ENCODE assay signal across 1 cellular context in the genomic region with DNA sequence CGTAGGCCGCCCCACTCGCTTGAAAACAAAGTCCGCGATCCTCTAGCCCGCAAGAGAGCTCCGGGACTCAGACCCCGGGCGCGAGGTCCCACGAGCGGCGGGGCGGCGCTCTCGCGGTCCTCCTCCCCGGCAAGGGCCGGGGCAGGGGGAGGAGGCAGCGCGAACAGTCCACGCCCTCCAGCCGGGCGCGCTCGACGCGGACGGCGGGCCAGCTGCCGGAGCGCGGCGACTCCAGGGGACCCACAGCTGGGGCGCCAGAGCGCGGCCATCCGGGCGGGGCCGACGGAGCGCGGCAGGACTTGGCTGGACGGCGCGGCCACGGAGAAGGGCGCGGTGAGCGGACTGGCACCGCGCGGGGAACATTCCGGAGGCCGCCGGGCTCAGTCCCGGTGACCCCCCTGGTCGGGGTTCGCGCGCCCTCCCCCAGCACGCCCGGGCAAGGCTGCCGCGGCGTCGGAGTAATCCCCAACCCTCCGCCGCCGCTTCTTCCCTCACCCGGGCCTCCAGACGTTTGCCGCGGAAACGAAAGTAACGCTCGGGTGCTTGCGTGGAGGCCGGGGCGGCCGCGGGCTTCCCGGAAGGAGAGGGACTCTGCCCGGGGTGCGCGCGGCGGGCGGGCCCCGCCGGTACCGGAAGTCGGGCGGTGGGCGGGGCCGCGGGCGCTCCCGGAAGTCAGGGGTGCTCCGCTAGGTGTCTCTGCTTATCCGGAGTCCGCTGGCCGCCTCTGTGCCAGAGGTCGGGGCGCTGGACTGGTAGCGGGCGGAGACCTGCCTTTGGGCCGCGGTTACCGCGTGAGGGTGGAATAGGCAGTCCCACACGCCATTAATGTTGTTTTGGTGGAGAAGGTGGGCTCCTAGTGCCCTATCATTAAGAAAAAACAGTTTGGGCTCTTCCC.
TF ChIP-seq lines count a peak whose summit lies in the region.

Gene RIPK1 (plus strand): TSS at position 166 of the 895 bp plus-strand sequence. CDS start 8,330 bp downstream, outside the sequence.

TF ChIP-seq in HEK293, 187 proteins besides CTCF, POLR2A, EP300 and RAD21 (continued from another document):
- TF ChIP-seq, protein P1, sequence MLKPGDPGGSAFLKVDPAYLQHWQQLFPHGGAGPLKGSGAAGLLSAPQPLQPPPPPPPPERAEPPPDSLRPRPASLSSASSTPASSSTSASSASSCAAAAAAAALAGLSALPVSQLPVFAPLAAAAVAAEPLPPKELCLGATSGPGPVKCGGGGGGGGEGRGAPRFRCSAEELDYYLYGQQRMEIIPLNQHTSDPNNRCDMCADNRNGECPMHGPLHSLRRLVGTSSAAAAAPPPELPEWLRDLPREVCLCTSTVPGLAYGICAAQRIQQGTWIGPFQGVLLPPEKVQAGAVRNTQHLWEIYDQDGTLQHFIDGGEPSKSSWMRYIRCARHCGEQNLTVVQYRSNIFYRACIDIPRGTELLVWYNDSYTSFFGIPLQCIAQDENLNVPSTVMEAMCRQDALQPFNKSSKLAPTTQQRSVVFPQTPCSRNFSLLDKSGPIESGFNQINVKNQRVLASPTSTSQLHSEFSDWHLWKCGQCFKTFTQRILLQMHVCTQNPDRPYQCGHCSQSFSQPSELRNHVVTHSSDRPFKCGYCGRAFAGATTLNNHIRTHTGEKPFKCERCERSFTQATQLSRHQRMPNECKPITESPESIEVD (tag by site-specific recombination; IDR thresholded peaks at IDR 0.05): no peak
- 0 out of 2 replicates have a peak, but pooled peaks have one; percentile 28 for TF ChIP-seq KLF7 (tag by site-specific recombination; IDR thresholded peaks at IDR 0.05; ENCODE audit: borderline replicate concordance)
- no peak; the same call in none of the 2 replicates for TF ChIP-seq ZNF76 (tag by site-specific recombination; IDR thresholded peaks at IDR 0.05; ENCODE audit: borderline replicate concordance, low read depth)
- TF ChIP-seq ZNF138 (tag by site-specific recombination; IDR thresholded peaks at IDR 0.05; ENCODE audit: borderline replicate concordance): no peak
- TF ChIP-seq, protein P2, sequence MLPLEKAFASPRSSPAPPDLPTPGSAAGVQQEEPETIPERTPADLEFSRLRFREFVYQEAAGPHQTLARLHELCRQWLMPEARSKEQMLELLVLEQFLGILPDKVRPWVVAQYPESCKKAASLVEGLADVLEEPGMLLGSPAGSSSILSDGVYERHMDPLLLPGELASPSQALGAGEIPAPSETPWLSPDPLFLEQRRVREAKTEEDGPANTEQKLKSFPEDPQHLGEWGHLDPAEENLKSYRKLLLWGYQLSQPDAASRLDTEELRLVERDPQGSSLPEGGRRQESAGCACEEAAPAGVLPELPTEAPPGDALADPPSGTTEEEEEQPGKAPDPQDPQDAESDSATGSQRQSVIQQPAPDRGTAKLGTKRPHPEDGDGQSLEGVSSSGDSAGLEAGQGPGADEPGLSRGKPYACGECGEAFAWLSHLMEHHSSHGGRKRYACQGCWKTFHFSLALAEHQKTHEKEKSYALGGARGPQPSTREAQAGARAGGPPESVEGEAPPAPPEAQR (tag by site-specific recombination; IDR thresholded peaks at IDR 0.05): no peak
- TF ChIP-seq ZNF747 (tag by site-specific recombination; IDR thresholded peaks at IDR 0.05): no peak
- peak; percentile 36; the same call in 1 of the 2 replicates for TF ChIP-seq GLIS1 (tag by site-specific recombination; IDR thresholded peaks at IDR 0.05)
- TF ChIP-seq ZNF132 (tag by site-specific recombination; IDR thresholded peaks at IDR 0.05; ENCODE audit: borderline replicate concordance): no peak
- TF ChIP-seq, protein P3, sequence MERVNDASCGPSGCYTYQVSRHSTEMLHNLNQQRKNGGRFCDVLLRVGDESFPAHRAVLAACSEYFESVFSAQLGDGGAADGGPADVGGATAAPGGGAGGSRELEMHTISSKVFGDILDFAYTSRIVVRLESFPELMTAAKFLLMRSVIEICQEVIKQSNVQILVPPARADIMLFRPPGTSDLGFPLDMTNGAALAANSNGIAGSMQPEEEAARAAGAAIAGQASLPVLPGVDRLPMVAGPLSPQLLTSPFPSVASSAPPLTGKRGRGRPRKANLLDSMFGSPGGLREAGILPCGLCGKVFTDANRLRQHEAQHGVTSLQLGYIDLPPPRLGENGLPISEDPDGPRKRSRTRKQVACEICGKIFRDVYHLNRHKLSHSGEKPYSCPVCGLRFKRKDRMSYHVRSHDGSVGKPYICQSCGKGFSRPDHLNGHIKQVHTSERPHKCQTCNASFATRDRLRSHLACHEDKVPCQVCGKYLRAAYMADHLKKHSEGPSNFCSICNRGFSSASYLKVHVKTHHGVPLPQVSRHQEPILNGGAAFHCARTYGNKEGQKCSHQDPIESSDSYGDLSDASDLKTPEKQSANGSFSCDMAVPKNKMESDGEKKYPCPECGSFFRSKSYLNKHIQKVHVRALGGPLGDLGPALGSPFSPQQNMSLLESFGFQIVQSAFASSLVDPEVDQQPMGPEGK (tag by site-specific recombination; IDR thresholded peaks at IDR 0.05): peak; percentile 68
- no peak for TF ChIP-seq TRIM28 (IDR thresholded peaks at IDR 0.05; ENCODE audit: borderline replicate concordance, low read length)
- TF ChIP-seq SCRT2 (tag by site-specific recombination; IDR thresholded peaks at IDR 0.05): peak; percentile 50; the same call in 1 of the 2 replicates
- TF ChIP-seq ZNF654 (tag by site-specific recombination; IDR thresholded peaks at IDR 0.05; ENCODE audit: low read depth): 0 out of 2 replicates have a peak, but pooled peaks have one; percentile 7
